ENCODE assay signal across 8 cellular contexts in the genomic region with DNA sequence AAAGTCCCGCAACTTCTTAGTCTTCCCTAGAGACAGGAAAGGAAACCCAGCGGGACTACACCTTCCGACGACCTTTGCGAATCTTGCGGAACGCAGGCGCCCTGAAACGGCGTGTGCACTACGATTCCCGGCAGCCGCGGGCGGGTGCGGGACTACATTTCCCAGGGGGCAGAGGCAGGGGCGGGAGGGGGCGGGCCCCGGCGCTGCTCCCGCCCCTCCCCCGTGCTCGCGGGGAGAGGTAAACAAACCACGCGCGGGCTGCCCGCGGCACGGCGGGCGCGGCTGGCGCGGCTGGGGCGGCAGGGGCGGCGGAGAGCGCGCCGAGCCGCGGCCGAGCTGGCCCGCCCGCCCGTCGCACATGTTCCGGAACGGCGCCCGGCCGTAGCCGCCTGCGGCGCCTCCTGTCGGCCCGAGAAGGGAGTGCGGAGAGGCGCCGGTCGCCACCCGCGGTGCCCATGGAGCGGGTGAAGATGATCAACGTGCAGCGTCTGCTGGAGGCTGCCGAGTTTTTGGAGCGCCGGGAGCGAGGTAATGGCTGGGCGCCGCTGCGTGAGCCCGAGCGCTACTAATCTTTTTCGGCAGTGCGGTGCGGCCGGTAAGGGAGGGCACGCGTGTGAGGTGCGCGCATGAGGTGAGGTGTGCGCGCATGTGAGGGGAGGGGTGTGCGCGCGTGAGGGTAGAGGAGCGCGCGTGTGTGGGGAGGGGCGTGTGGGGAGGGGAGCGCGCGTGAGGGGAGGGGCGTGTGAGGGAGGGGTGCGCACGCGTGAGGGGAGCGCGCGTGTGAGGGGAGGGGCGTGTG. TPM values are rescaled to one million over a fixed set of nuclear protein-coding genes. Genes with fewer than 3 reads are reported as not detected.
DNase-seq lines count a peak whose midpoint lies in the region; ATAC-seq and TF ChIP-seq lines count a peak whose summit lies in the region.

No MANE protein-coding gene starts in this region.

- peaks cover 32% of the 10 kb centered on the region for H3K4me1 Mint-ChIP-seq in type B pancreatic cell (ENCODE audit: unreplicated experiment)

- peak; percentile 63 to 75 for TF ChIP-seq POLR2A in adrenal gland (IDR thresholded peaks at IDR 0.05)

- H3K27me3 Mint-ChIP-seq in type B pancreatic cell = no peaks in the 10 kb centered on the region

- H3K4me3 ChIP-seq in adrenal gland = peak overlapping the region; percentile 41 to 67 (median 60)

- H3K27ac Mint-ChIP-seq in type B pancreatic cell = peak overlapping the region; percentile 97

- DNase-seq in NCI-H1105 treated with DMSO at 0.1 percent for 48 hours (lab: John Stamatoyannopoulos, UW) (peak; percentile 78), T follicular helper cell (ENCODE audit: low read depth) (peak; percentile 85), adrenal gland (peak; percentile 92 to 96 (median 94)), left cardiac atrium (peak; percentile 93), posterior cingulate gyrus (peak; percentile 85 to 99 (median 90)), type B pancreatic cell (ENCODE audit: extremely low spot score, unreplicated experiment) (peak; percentile 94)

- peaks cover 0 to 14% of the 10 kb centered on the region in 2 donors for H3K36me3 ChIP-seq in adrenal gland (replicated peaks in 1 of 2)

- H3K4me3 Mint-ChIP-seq in type B pancreatic cell = peak overlapping the region; percentile 96

- no peaks in the 10 kb centered on the region for H3K27me3 ChIP-seq in adrenal gland

- H3K9me3 Mint-ChIP-seq in type B pancreatic cell = no peaks in the 10 kb centered on the region

- peak; percentile 71 for TF ChIP-seq CTCF in GM12873 (IDR thresholded peaks at IDR 0.05; ENCODE audit: insufficient read depth, low read depth, low read length, missing control alignments)
- peak; percentile 16 to 90 (median 63) for TF ChIP-seq CTCF in adrenal gland (IDR thresholded peaks at IDR 0.05)
- TF ChIP-seq CTCF in type B pancreatic cell (conservative IDR thresholded peaks at IDR 0.05) = peak; percentile 79

- intact Hi-C loops in adrenal gland (cut with DNase I) (loop anchor here (5.0 kb wide), 2 partner anchors 41 to 51 kb away; no protein-coding TSS in a partner anchor), left cardiac atrium (cut with DNase I) (loop anchor here (5.0 kb wide), 2 partner anchors 41 to 51 kb away; no protein-coding TSS in a partner anchor), posterior cingulate gyrus (cut with DNase I) (loop anchor here (1.0 to 10.0 kb wide), 6 partner anchors 14 to 221 kb away; a partner anchor contains a TSS)

- 0 to 1% (median 0%) methylated on average over 4 to 100 of the region's 104 CpGs for WGBS in adrenal gland, 4 donors

- H3K36me3 Mint-ChIP-seq in type B pancreatic cell = peaks cover 4% of the 10 kb centered on the region

- peak; percentile 69 for ATAC-seq in HG02763 (IDR thresholded peaks at IDR 0.05; ENCODE audit: unreplicated experiment)
- ATAC-seq in left cardiac atrium = peak; percentile 65 to 69

- H3K4me1 ChIP-seq in adrenal gland (replicated peaks in 1 of 2) = peaks cover 13 to 33% of the 10 kb centered on the region in 2 donors

- H3K27ac ChIP-seq in adrenal gland = peak overlapping the region; percentile 69 to 98 (median 82)

- no peaks in the 10 kb centered on the region for H3K9me3 ChIP-seq in adrenal gland (replicated peaks in 1 of 3)

RNA-seq across cellular contexts. Expression of a gene that starts 18.6 kb away (rescaled TPM):
- total RNA-seq in adrenal gland (10 to 100 TPM; 27.8 to 69.8 (median 45.1) TPM), left cardiac atrium (10 to 100 TPM; 38.7 to 43.0 TPM), type B pancreatic cell (ENCODE audit: low replicate concordance) (17.8 and 34.7 TPM in 2 replicates)
- polyA plus RNA-seq in adrenal gland = 10 to 100 TPM; 22.6 to 33.8 (median 29.4) TPM

Comparison
In these comparisons a context has a peak if more than half of its experiments do, and no peak if none do; other contexts are left out.
1. Peak in every context shown above with its lines: DNase-seq, ATAC-seq, H3K4me3 ChIP-seq and H3K27ac ChIP-seq.